ENCODE assay signal across 1 cellular context in genomic region chr14:64541261-64541970, GRCh38.
TF ChIP-seq lines count a peak whose summit lies in the region.

No MANE protein-coding gene starts in this region.

TF ChIP-seq in H1, 55 proteins besides CTCF, POLR2A, EP300 and RAD21:
- TF ChIP-seq, protein P1, sequence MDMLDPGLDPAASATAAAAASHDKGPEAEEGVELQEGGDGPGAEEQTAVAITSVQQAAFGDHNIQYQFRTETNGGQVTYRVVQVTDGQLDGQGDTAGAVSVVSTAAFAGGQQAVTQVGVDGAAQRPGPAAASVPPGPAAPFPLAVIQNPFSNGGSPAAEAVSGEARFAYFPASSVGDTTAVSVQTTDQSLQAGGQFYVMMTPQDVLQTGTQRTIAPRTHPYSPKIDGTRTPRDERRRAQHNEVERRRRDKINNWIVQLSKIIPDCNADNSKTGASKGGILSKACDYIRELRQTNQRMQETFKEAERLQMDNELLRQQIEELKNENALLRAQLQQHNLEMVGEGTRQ (IDR thresholded peaks at IDR 0.05; ENCODE audit: low read length), result no peak
- TF ChIP-seq SP2 (IDR thresholded peaks at IDR 0.05; ENCODE audit: low read length) (no peak), RXRA (IDR thresholded peaks at IDR 0.05; ENCODE audit: insufficient read depth, low read depth, low read length) (no peak), BRCA1 (IDR thresholded peaks at IDR 0.05; ENCODE audit: low read depth, low read length) (no peak), JUN (IDR thresholded peaks at IDR 0.05; ENCODE audit: low read depth, low read length) (no peak), MAFK (IDR thresholded peaks at IDR 0.05; ENCODE audit: low read depth, low read length) (no peak), SP1 (IDR thresholded peaks at IDR 0.05; ENCODE audit: low read depth, low read length) (no peak), CHD7 (IDR thresholded peaks at IDR 0.05; ENCODE audit: insufficient replicate concordance, low read length) (no peak), CBX5 (IDR thresholded peaks at IDR 0.05; ENCODE audit: low read depth, low read length) (no peak), SAP30 (IDR thresholded peaks at IDR 0.05; ENCODE audit: insufficient read depth, insufficient replicate concordance, low read length) (no peak), ASH2L (IDR thresholded peaks at IDR 0.05; ENCODE audit: low read length) (no peak), SP4 (IDR thresholded peaks at IDR 0.05; ENCODE audit: low read length) (no peak), RBBP5 (IDR thresholded peaks at IDR 0.05; ENCODE audit: borderline replicate concordance, low read depth, low read length) (no peak), HDAC2 (IDR thresholded peaks at IDR 0.05; ENCODE audit: borderline replicate concordance in 1 of 2, low read depth in 2 of 2, low read length in 2 of 2) (no peak), EZH2 (IDR thresholded peaks at IDR 0.05; ENCODE audit: low read depth, low read length, severe bottlenecking) (no peak), TAF7 (optimal IDR thresholded peaks at IDR 0.05; ENCODE audit: borderline replicate concordance, low read depth, low read length) (no peak), YY1 (IDR thresholded peaks at IDR 0.05; ENCODE audit: low read depth, low read length) (no peak)
- TF ChIP-seq, protein P2, sequence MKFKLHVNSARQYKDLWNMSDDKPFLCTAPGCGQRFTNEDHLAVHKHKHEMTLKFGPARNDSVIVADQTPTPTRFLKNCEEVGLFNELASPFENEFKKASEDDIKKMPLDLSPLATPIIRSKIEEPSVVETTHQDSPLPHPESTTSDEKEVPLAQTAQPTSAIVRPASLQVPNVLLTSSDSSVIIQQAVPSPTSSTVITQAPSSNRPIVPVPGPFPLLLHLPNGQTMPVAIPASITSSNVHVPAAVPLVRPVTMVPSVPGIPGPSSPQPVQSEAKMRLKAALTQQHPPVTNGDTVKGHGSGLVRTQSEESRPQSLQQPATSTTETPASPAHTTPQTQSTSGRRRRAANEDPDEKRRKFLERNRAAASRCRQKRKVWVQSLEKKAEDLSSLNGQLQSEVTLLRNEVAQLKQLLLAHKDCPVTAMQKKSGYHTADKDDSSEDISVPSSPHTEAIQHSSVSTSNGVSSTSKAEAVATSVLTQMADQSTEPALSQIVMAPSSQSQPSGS (IDR thresholded peaks at IDR 0.05; ENCODE audit: low read length), result no peak
- TF ChIP-seq, protein P3, sequence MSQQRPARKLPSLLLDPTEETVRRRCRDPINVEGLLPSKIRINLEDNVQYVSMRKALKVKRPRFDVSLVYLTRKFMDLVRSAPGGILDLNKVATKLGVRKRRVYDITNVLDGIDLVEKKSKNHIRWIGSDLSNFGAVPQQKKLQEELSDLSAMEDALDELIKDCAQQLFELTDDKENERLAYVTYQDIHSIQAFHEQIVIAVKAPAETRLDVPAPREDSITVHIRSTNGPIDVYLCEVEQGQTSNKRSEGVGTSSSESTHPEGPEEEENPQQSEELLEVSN (IDR thresholded peaks at IDR 0.05), result no peak
